ENCODE assay signal across 9 cellular contexts in the genomic region with DNA sequence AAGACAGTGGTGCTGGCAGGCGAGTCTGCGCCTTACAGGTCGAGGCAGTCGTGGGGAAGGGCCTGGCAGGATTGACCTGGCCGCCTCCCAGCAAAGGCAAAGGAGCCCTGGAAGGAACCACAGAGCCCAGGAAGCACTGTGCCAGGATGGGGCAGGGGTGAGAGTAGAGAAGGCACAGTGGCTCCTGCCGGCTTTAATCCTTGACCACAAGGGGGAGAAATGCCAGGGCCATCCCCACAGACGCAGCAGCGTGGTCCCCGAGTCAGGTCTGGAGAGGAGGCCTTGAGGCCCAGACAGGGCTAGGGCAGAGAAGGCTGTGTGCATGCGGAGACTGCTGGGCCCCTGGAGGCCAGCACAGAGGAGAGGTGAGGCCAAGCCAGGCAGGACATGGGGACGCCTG. TPM values are rescaled to one million over a fixed set of nuclear protein-coding genes. Genes with fewer than 3 reads are reported as not detected.
DNase-seq lines count a peak whose midpoint lies in the region; TF ChIP-seq lines count a peak whose summit lies in the region.
"Had no signal": no experiment of that assay in that cellular context is flagged by ENCODE, and none has a peak within 500 bp of the region (broad histone marks: within the 10 kb centered on the region; RNA-seq: fewer than 3 reads in every experiment).

No MANE protein-coding gene starts in this region.

- H3K9me3 ChIP-seq in NT2/D1 (ENCODE audit: insufficient read depth, low read length): no peaks in the 10 kb centered on the region

- TF ChIP-seq CTCF in GM06990 (IDR thresholded peaks at IDR 0.05; ENCODE audit: insufficient read depth, low read length, poor library complexity, severe bottlenecking): peak; percentile 26

- no peaks in the 10 kb centered on the region for H3K36me3 ChIP-seq in GM06990 (ENCODE audit: control insufficient read depth, insufficient read depth, low read length)
- H3K36me3 ChIP-seq in NT2/D1 (ENCODE audit: insufficient read depth, insufficient read length, low read length): peaks cover 15% of the 10 kb centered on the region

- no peaks in the 10 kb centered on the region for H3K27me3 ChIP-seq in GM06990 (replicated peaks; ENCODE audit: control insufficient read depth, insufficient read depth, low read length)
- no peaks in the 10 kb centered on the region for H3K27me3 ChIP-seq in NT2/D1 (ENCODE audit: insufficient read depth, insufficient read length)

- H3K4me3 ChIP-seq in GM06990 (replicated peaks; ENCODE audit: low read depth, low read length) (no peak overlapping the region), NT2/D1 (ENCODE audit: insufficient read length, low read depth) (no peak overlapping the region)

- peak overlapping the region; percentile 59 for H3K9ac ChIP-seq in NT2/D1 (ENCODE audit: insufficient read length, low read depth)

- no peak for DNase-seq in GM06990 (ENCODE audit: extremely low read depth, insufficient read length)
- no peak for DNase-seq in NT2/D1 (ENCODE audit: low read depth, low spot score)
- peak; percentile 62 for DNase-seq in dermis blood vessel endothelial cell
- peak; percentile 46 for DNase-seq in myocyte (ENCODE audit: low read depth)
- no peak for DNase-seq in stimulated activated CD4-positive, alpha-beta T cell treated with anti-CD3 and anti-CD28 coated beads, Interleukin-4, amount 100 ng/mL, for 4 hours
- DNase-seq in DMS153 treated with DMSO at 0.1 percent for 48 hours (lab: John Stamatoyannopoulos, UW; ENCODE audit: unreplicated experiment): no peak
- DNase-seq in NCI-H2196 treated with DMSO at 0.1 percent for 48 hours (lab: John Stamatoyannopoulos, UW; ENCODE audit: unreplicated experiment): no peak
- DNase-seq in stimulated activated CD4-positive, alpha-beta T cell treated with anti-CD3 and anti-CD28 coated beads, Interleukin-4, amount 100 ng/mL, for 24 hours: no peak
- DNase-seq: activated effector memory CD4-positive, alpha-beta T cell treated with Interleukin-2 at 50 U/mL for 16 hours had no signal

- H3K4me1 ChIP-seq in NT2/D1 (ENCODE audit: insufficient read depth, insufficient read length): peaks cover 35% of the 10 kb centered on the region

RNA-seq across cellular contexts. Expression of a gene that starts 9.9 kb away (rescaled TPM):
- total RNA-seq in dermis blood vessel endothelial cell: 104 and 109 TPM in 2 replicates
- total RNA-seq in myocyte: 154 and 195 TPM in 2 replicates
- 215 TPM for polyA plus RNA-seq in myocyte (2012)

RNA-seq across cellular contexts. Expression of a gene that starts 10.4 kb away (rescaled TPM):
- total RNA-seq in dermis blood vessel endothelial cell (0.65 and 0.68 TPM in 2 replicates), myocyte (36.6 and 68.4 TPM in 2 replicates)
- 26.8 TPM for polyA plus RNA-seq in myocyte (2012)

RNA-seq across cellular contexts. Expression of a gene that starts 16.7 kb away (rescaled TPM):
- total RNA-seq in dermis blood vessel endothelial cell (21.1 and 23.3 TPM in 2 replicates), myocyte (25.0 and 32.4 TPM in 2 replicates)
- 13.7 TPM for polyA plus RNA-seq in myocyte (2012)

RNA-seq across cellular contexts. Expression of a gene that starts 18.2 kb away (rescaled TPM):
- total RNA-seq in dermis blood vessel endothelial cell (81.3 and 110 TPM in 2 replicates), myocyte (25.8 and 33.1 TPM in 2 replicates)
- 23.3 TPM for polyA plus RNA-seq in myocyte (2012)

Comparison
In these comparisons a context has a peak if more than half of its experiments do, and no peak if none do; other contexts are left out.
1. DNase-seq: peak in dermis blood vessel endothelial cell (single experiment) and myocyte (single experiment); none in GM06990 (single experiment), NT2/D1 (single experiment), stimulated activated CD4-positive, alpha-beta T cell treated with anti-CD3 and anti-CD28 coated beads, Interleukin-4, amount 100 ng/mL, for 4 hours (0 of 2), DMS153 treated with DMSO at 0.1 percent for 48 hours (single experiment), NCI-H2196 treated with DMSO at 0.1 percent for 48 hours (single experiment) and stimulated activated CD4-positive, alpha-beta T cell treated with anti-CD3 and anti-CD28 coated beads, Interleukin-4, amount 100 ng/mL, for 24 hours (single experiment).
2. RNA of a gene that starts 10.4 kb away (total RNA-seq): 36.6 to 68.4 TPM in myocyte; 0.65 to 0.68 TPM in dermis blood vessel endothelial cell; every median in the first group is over 10 times any median in the second.